ENCODE assay signal across 1 cellular context in genomic region chr2:233053928-233054774, GRCh38.
TF ChIP-seq lines count a peak whose summit lies in the region.

No MANE protein-coding gene starts in this region.

TF ChIP-seq in H1, 55 proteins besides CTCF, POLR2A, EP300 and RAD21:
- TF ChIP-seq SP1 (IDR thresholded peaks at IDR 0.05; ENCODE audit: low read depth, low read length) (no peak), SP4 (IDR thresholded peaks at IDR 0.05; ENCODE audit: low read length) (0 out of 2 replicates have a peak, but pooled peaks have one; percentile 42), SIN3A (conservative IDR thresholded peaks at IDR 0.05 in 1 of 2, IDR thresholded peaks at IDR 0.05 in 1 of 2; ENCODE audit: low read depth in 1 of 2, low read length in 2 of 2) (0 out of 4 replicates have a peak, but pooled peaks of 1 of the 2 experiments have one; percentile 37), YY1 (IDR thresholded peaks at IDR 0.05; ENCODE audit: low read depth, low read length) (0 out of 2 replicates have a peak, but pooled peaks have one; percentile 43), MAX (IDR thresholded peaks at IDR 0.05) (peak; percentile 47; the same call in 1 of the 2 replicates), CTBP2 (IDR thresholded peaks at IDR 0.05; ENCODE audit: borderline replicate concordance, insufficient read depth, insufficient read length, low read length) (peak; percentile 52), ZNF274 (IDR thresholded peaks at IDR 0.05; ENCODE audit: borderline replicate concordance, extremely low read depth, low read length) (no peak), NRF1 (IDR thresholded peaks at IDR 0.05; ENCODE audit: low read depth, low read length) (no peak), RBBP5 (IDR thresholded peaks at IDR 0.05; ENCODE audit: borderline replicate concordance, low read depth, low read length) (no peak), GABPA (IDR thresholded peaks at IDR 0.05; ENCODE audit: borderline replicate concordance, insufficient read depth, low read length) (peak; percentile 26; the same call in 1 of the 2 replicates), TAF1 (IDR thresholded peaks at IDR 0.05; ENCODE audit: low read depth, low read length) (no peak), ASH2L (IDR thresholded peaks at IDR 0.05; ENCODE audit: low read length) (no peak), CBX5 (IDR thresholded peaks at IDR 0.05; ENCODE audit: low read depth, low read length) (no peak), ATF2 (IDR thresholded peaks at IDR 0.05; ENCODE audit: low read length) (peak; percentile 40; the same call in 1 of the 2 replicates), CREB1 (IDR thresholded peaks at IDR 0.05) (no peak)
